ENCODE assay signal across 19 cellular contexts in genomic region chr15:52439470-52439869, GRCh38.
"Had no signal": no experiment of that assay in that cellular context is flagged by ENCODE, and none has a peak within 500 bp of the region (broad histone marks: within the 10 kb centered on the region; RNA-seq: fewer than 3 reads in every experiment).

No MANE protein-coding gene starts in this region.

- H3K4me1 ChIP-seq: body of pancreas, pancreas, SJCRH30, upper lobe of left lung had no signal

- H3K9me3 ChIP-seq: body of pancreas, heart right ventricle, pancreas, SJCRH30, upper lobe of left lung had no signal

- H3K36me3 ChIP-seq: heart right ventricle, pancreas, SJCRH30, upper lobe of left lung had no signal

- FAIRE-seq: endothelial cell of umbilical vein, frontal cortex, pancreas, TTC549 had no signal

- H3K4me3 Mint-ChIP-seq: activated B cell treated with CpG ODN at 0.5 μM for 24 hours; central memory CD8-positive, alpha-beta T cell had no signal

- H3K27ac Mint-ChIP-seq: activated B cell treated with CpG ODN at 0.5 μM for 24 hours had no signal

- DNase-seq: activated B cell treated with CpG ODN at 0.5 μM for 24 hours; activated CD4-positive, alpha-beta T cell treated with anti-CD3 and anti-CD28 coated beads for 48 hours; activated naive CD4-positive, alpha-beta T cell treated with anti-CD3 and anti-CD28 coated beads, Interleukin-2, amount 50 U/mL, for 16 hours; amniotic stem cell; body of pancreas; effector CD8-positive, alpha-beta T cell; heart right ventricle; left cardiac atrium; pancreas; stimulated activated CD4-positive, alpha-beta T cell treated with anti-CD3 and anti-CD28 coated beads, Interleukin-2, amount 100 ng/mL, for 48 hours; stimulated activated naive CD4-positive, alpha-beta T cell treated with Interleukin-2 at 50 U/mL for 16 hours; T-helper 2 cell; upper lobe of left lung had no signal

- H3K4me3 ChIP-seq: body of pancreas, coronary artery, heart right ventricle, pancreas, SJCRH30, upper lobe of left lung had no signal

- H3K9me3 Mint-ChIP-seq: activated B cell treated with CpG ODN at 0.5 μM for 24 hours; central memory CD8-positive, alpha-beta T cell had no signal

- H3K27me3 ChIP-seq: body of pancreas, heart right ventricle, pancreas, SJCRH30, upper lobe of left lung had no signal

- H3K27ac ChIP-seq: body of pancreas, pancreas, SJCRH30, upper lobe of left lung had no signal

- H3K27me3 Mint-ChIP-seq: activated B cell treated with CpG ODN at 0.5 μM for 24 hours; central memory CD8-positive, alpha-beta T cell had no signal

- ATAC-seq: body of pancreas, pancreas had no signal
